ENCODE assay signal across 36 cellular contexts in genomic region chr11:95218149-95218548, GRCh38.
"Had no signal": no experiment of that assay in that cellular context is flagged by ENCODE, and none has a peak within 500 bp of the region (broad histone marks: within the 10 kb centered on the region; RNA-seq: fewer than 3 reads in every experiment).

No MANE protein-coding gene starts in this region.

- H3K27ac ChIP-seq: adrenal gland, body of pancreas, brain microvascular endothelial cell, breast epithelium, VCaP had no signal

- H3K36me3 ChIP-seq: adrenal gland, brain microvascular endothelial cell, breast epithelium had no signal

- ATAC-seq: activated CD8-positive, alpha-beta T cell treated with anti-CD3 and anti-CD28 coated beads for 36 hours; activated T-cell treated with anti-CD3 and anti-CD28 coated beads, Interleukin-2, amount 50 U/mL, for 4 hours; activated T-cell treated with anti-CD3 and anti-CD28 coated beads, Interleukin-2, amount 50 U/mL, for 72 hours; activated T-helper 17 cell treated with anti-CD3 and anti-CD28 coated beads, Interleukin-2, amount 50 U/mL, for 72 hours; body of pancreas had no signal

- H3K4me3 ChIP-seq: adrenal gland, body of pancreas, breast epithelium had no signal

- FAIRE-seq: astrocyte, TTC549 had no signal

- H3K4me3 Mint-ChIP-seq: activated B cell treated with CpG ODN at 0.5 μM for 24 hours; activated CD4-positive, alpha-beta memory T cell treated with anti-CD3 and anti-CD28 coated beads for 36 hours; activated CD4-positive, alpha-beta T cell treated with anti-CD3 and anti-CD28 coated beads, Interleukin-2, amount 10 ng/mL, durations not matched to agents 24 days and 14 days; activated CD8-positive, alpha-beta T cell treated with anti-CD3 and anti-CD28 coated beads for 36 hours; activated naive CD4-positive, alpha-beta T cell treated with anti-CD3 and anti-CD28 coated beads for 36 hours; activated naive CD8-positive, alpha-beta T cell treated with anti-CD3 and anti-CD28 coated beads for 36 hours; activated T-cell treated with anti-CD3 and anti-CD28 coated beads, Interleukin-2, amount 50 U/mL, for 4 hours; activated T-cell treated with anti-CD3 and anti-CD28 coated beads, Interleukin-2, amount 50 U/mL, for 72 hours; activated T-helper 1 cell treated with anti-CD3 and anti-CD28 coated beads, Interleukin-12 subunit alpha, Interleukin-12 subunit beta, Interleukin-2, Interleukin-4 antibody, amounts not matched to agents 30 ng/mL and 10 ng/mL and 1 ng/mL, durations not matched to agents 14 hours and 24 hours and 36 hours; activated T-helper 17 cell treated with anti-CD3 and anti-CD28 coated beads, Interleukin-2, amount 50 U/mL, for 72 hours; T-helper 1 cell treated with Interleukin-12 subunit alpha and Interleukin-12 subunit beta and Interleukin-4 antibody, amounts not matched to agents 30 μg/mL and 1 μg/mL, for 36 hours; T-helper 2 cell treated with Interferon-gamma antibody and Interleukin-4, amounts not matched to agents 5 μg/mL and 100 μg/mL, for 36 hours had no signal

- H3K27ac Mint-ChIP-seq: activated B cell treated with CpG ODN at 0.5 μM for 24 hours; activated CD4-positive, alpha-beta memory T cell treated with anti-CD3 and anti-CD28 coated beads for 36 hours; activated CD4-positive, alpha-beta T cell treated with anti-CD3 and anti-CD28 coated beads, Interleukin-2, amount 10 ng/mL, durations not matched to agents 24 days and 14 days; activated CD8-positive, alpha-beta T cell treated with anti-CD3 and anti-CD28 coated beads for 36 hours; activated naive CD4-positive, alpha-beta T cell treated with anti-CD3 and anti-CD28 coated beads for 36 hours; activated naive CD8-positive, alpha-beta T cell treated with anti-CD3 and anti-CD28 coated beads for 36 hours; activated T-cell treated with anti-CD3 and anti-CD28 coated beads, Interleukin-2, amount 50 U/mL, for 72 hours; activated T-helper 1 cell treated with anti-CD3 and anti-CD28 coated beads, Interleukin-12 subunit alpha, Interleukin-12 subunit beta, Interleukin-2, Interleukin-4 antibody, amounts not matched to agents 30 ng/mL and 10 ng/mL and 1 ng/mL, durations not matched to agents 14 hours and 24 hours and 36 hours; activated T-helper 17 cell treated with anti-CD3 and anti-CD28 coated beads, Interleukin-2, amount 50 U/mL, for 72 hours; T-helper 1 cell treated with Interleukin-12 subunit alpha and Interleukin-12 subunit beta and Interleukin-4 antibody, amounts not matched to agents 30 μg/mL and 1 μg/mL, for 36 hours; T-helper 2 cell treated with Interferon-gamma antibody and Interleukin-4, amounts not matched to agents 5 μg/mL and 100 μg/mL, for 36 hours had no signal

- H3K4me1 ChIP-seq: body of pancreas, breast epithelium had no signal

- H3K27me3 ChIP-seq: adrenal gland, body of pancreas, brain microvascular endothelial cell, breast epithelium had no signal

- H3K27me3 Mint-ChIP-seq: activated B cell treated with CpG ODN at 0.5 μM for 24 hours; activated CD4-positive, alpha-beta memory T cell treated with anti-CD3 and anti-CD28 coated beads for 36 hours; activated CD4-positive, alpha-beta T cell treated with anti-CD3 and anti-CD28 coated beads, Interleukin-2, amount 10 ng/mL, durations not matched to agents 24 days and 14 days; activated CD8-positive, alpha-beta T cell treated with anti-CD3 and anti-CD28 coated beads for 36 hours; activated naive CD8-positive, alpha-beta T cell treated with anti-CD3 and anti-CD28 coated beads for 36 hours; activated T-helper 17 cell treated with anti-CD3 and anti-CD28 coated beads, Interleukin-2, amount 50 U/mL, for 72 hours had no signal

- H3K9me3 Mint-ChIP-seq: activated B cell treated with CpG ODN at 0.5 μM for 24 hours; activated CD4-positive, alpha-beta memory T cell treated with anti-CD3 and anti-CD28 coated beads for 36 hours; activated CD4-positive, alpha-beta T cell treated with anti-CD3 and anti-CD28 coated beads, Interleukin-2, amount 10 ng/mL, durations not matched to agents 24 days and 14 days; activated CD8-positive, alpha-beta T cell treated with anti-CD3 and anti-CD28 coated beads for 36 hours; activated naive CD4-positive, alpha-beta T cell treated with anti-CD3 and anti-CD28 coated beads for 36 hours; activated naive CD8-positive, alpha-beta T cell treated with anti-CD3 and anti-CD28 coated beads for 36 hours; activated T-cell treated with anti-CD3 and anti-CD28 coated beads, Interleukin-2, amount 50 U/mL, for 4 hours; activated T-helper 1 cell treated with anti-CD3 and anti-CD28 coated beads, Interleukin-12 subunit alpha, Interleukin-12 subunit beta, Interleukin-2, Interleukin-4 antibody, amounts not matched to agents 30 ng/mL and 10 ng/mL and 1 ng/mL, durations not matched to agents 14 hours and 24 hours and 36 hours; activated T-helper 17 cell treated with anti-CD3 and anti-CD28 coated beads, Interleukin-2, amount 50 U/mL, for 72 hours; T-helper 1 cell treated with Interleukin-12 subunit alpha and Interleukin-12 subunit beta and Interleukin-4 antibody, amounts not matched to agents 30 μg/mL and 1 μg/mL, for 36 hours had no signal

- H3K9me3 ChIP-seq: adrenal gland, body of pancreas, breast epithelium had no signal

- DNase-seq: activated B cell treated with CpG ODN at 0.5 μM for 24 hours; activated CD4-positive, alpha-beta memory T cell treated with anti-CD3 and anti-CD28 coated beads for 36 hours; activated CD4-positive, alpha-beta T cell treated with anti-CD3 and anti-CD28 coated beads for 4 hours; activated CD4-positive, alpha-beta T cell treated with anti-CD3 and anti-CD28 coated beads, Interleukin-2, amount 10 ng/mL, durations not matched to agents 24 days and 14 days; activated CD4-positive, alpha-beta T cell treated with anti-CD3 and anti-CD28 coated beads, Interleukin-2, amount 50 U/mL, for 1 hour; activated CD4-positive, alpha-beta T cell treated with anti-CD3 and anti-CD28 coated beads, Interleukin-2, amount 50 U/mL, for 4 hours; activated CD4-positive, CD25-positive, alpha-beta regulatory T cell treated with anti-CD3 and anti-CD28 coated beads, Interleukin-2, amount 50 U/mL, for 72 hours; activated CD8-positive, alpha-beta memory T cell treated with anti-CD3 and anti-CD28 coated beads, Interleukin-2, amount 50 U/mL, for 4 hours; activated CD8-positive, alpha-beta T cell treated with anti-CD3 and anti-CD28 coated beads for 36 hours; activated effector memory CD4-positive, alpha-beta T cell treated with anti-CD3 and anti-CD28 coated beads, Interleukin-2, amount 50 U/mL, for 16 hours; activated gamma-delta T cell treated with Interleukin-2 at 50 U/mL for 16 hours; activated naive CD4-positive, alpha-beta T cell; activated naive CD4-positive, alpha-beta T cell treated with anti-CD3 and anti-CD28 coated beads for 36 hours; activated naive CD4-positive, alpha-beta T cell treated with anti-CD3 and anti-CD28 coated beads, Interleukin-2, amount 50 U/mL, for 16 hours; activated naive CD8-positive, alpha-beta T cell treated with anti-CD3 and anti-CD28 coated beads for 36 hours; activated T-cell treated with anti-CD3 and anti-CD28 coated beads for 4 hours; activated T-cell treated with anti-CD3 and anti-CD28 coated beads, Interleukin-2, amount 50 U/mL, for 1 hour; activated T-cell treated with anti-CD3 and anti-CD28 coated beads, Interleukin-2, amount 50 U/mL, for 4 hours; activated T-cell treated with anti-CD3 and anti-CD28 coated beads, Interleukin-2, amount 50 U/mL, for 72 hours; adrenal gland; amniotic stem cell; aorta; body of pancreas; brain microvascular endothelial cell; central memory CD4-positive, alpha-beta T cell; T-helper 1 cell; T-helper 2 cell; T-helper 9 cell had no signal
